ENCODE assay signal across 27 cellular contexts in the genomic region with DNA sequence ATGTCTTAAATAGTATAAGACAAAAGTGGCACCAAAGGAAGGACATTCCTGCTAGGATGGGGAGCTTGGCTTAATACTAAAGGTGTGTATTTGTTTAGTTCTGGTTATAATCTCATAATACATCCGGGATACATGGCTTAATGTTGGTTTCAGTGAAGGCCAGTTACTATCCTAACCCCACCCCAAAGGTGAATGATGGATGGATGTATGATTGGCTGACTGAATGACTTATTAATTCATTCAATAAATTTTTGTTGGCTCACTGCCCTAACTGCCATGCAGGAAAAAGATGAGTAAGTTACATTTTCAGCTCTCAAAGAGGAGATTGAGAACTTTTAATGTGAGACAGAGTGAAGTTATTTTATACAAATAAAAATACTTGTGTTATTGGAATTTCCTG. TPM values are rescaled to one million over a fixed set of nuclear protein-coding genes. Genes with fewer than 3 reads are reported as not detected.
DNase-seq lines count a peak whose midpoint lies in the region; ATAC-seq and TF ChIP-seq lines count a peak whose summit lies in the region.
"Had no signal": no experiment of that assay in that cellular context is flagged by ENCODE, and none has a peak within 500 bp of the region (broad histone marks: within the 10 kb centered on the region; RNA-seq: fewer than 3 reads in every experiment).

No MANE protein-coding gene starts in this region.

- H3K36me3 ChIP-seq in skeletal muscle satellite cell (ENCODE audit: insufficient read depth, low read length): no peaks in the 10 kb centered on the region
- no peaks in the 10 kb centered on the region for H3K36me3 ChIP-seq in effector memory CD4-positive, alpha-beta T cell (ENCODE audit: control insufficient read depth, insufficient read depth, low read length)
- H3K36me3 ChIP-seq: left ventricle myocardium inferior, neutrophil, prostate gland, transverse colon had no signal

- POLR2A ChIA-PET in RWPE1 (lab: Yijun Ruan, JAX; ENCODE audit: low non-redundant PET): no interaction called here

- H3K4me2 ChIP-seq in skeletal muscle satellite cell (ENCODE audit: low read length): peak overlapping the region; percentile 12
- H3K4me2 ChIP-seq: BLaER1 treated with 17β-estradiol and CSF1 and Interleukin-3, amounts not matched to agents 10 nM and 100 nM had no signal

- peaks cover 27% of the 10 kb centered on the region for H3K4me1 ChIP-seq in skeletal muscle satellite cell (ENCODE audit: control insufficient read depth, insufficient read depth, low read length)
- H3K4me1 ChIP-seq in effector memory CD4-positive, alpha-beta T cell (ENCODE audit: control insufficient read depth, insufficient read depth, low read length, poor library complexity, severe bottlenecking): no peaks in the 10 kb centered on the region
- H3K4me1 ChIP-seq: prostate gland had no signal

- no peak overlapping the region for H3K27ac ChIP-seq in RWPE1
- peak overlapping the region; percentile 54 for H3K27ac ChIP-seq in epithelial cell of prostate
- no peak overlapping the region for H3K27ac ChIP-seq in effector memory CD4-positive, alpha-beta T cell (ENCODE audit: insufficient read depth, low read length, poor library complexity, severe bottlenecking)
- H3K27ac ChIP-seq: BLaER1 treated with 17β-estradiol and CSF1 and Interleukin-3, amounts not matched to agents 10 nM and 100 nM; left ventricle myocardium inferior; neutrophil; prostate gland; SJSA1; transverse colon had no signal

- DNase-seq in ELR (ENCODE audit: low read depth) (peak; percentile 48), RWPE1 (ENCODE audit: low spot score) (peak; percentile 36), epithelial cell of prostate (ENCODE audit: low read depth, low spot score) (no peak)
- DNase-seq in effector memory CD4-positive, alpha-beta T cell: no peak
- DNase-seq in activated CD4-positive, alpha-beta T cell treated with anti-CD3 and anti-CD28 coated beads for 48 hours: no peak
- DNase-seq: activated CD4-positive, alpha-beta T cell treated with anti-CD3 and anti-CD28 coated beads, Interleukin-2, amount 50 U/mL, for 4 hours; activated CD4-positive, CD25-positive, alpha-beta regulatory T cell; activated CD8-positive, alpha-beta memory T cell treated with anti-CD3 and anti-CD28 coated beads, Interleukin-2, amount 10 ng/mL, durations not matched to agents 7 days and 5 days; activated naive CD4-positive, alpha-beta T cell treated with Interleukin-2 at 50 U/mL for 16 hours; activated T-cell treated with anti-CD3 and anti-CD28 coated beads, Interleukin-2, amount 50 U/mL, for 72 hours; DMS153; H7; hippocampal formation; left ventricle myocardium inferior; naive B cell; NCI-H1694; NCI-H446; NCI-H774; transverse colon had no signal

- no peaks in the 10 kb centered on the region for H3K27me3 ChIP-seq in skeletal muscle satellite cell (ENCODE audit: control insufficient read depth, insufficient read depth, low read length)
- no peaks in the 10 kb centered on the region for H3K27me3 ChIP-seq in effector memory CD4-positive, alpha-beta T cell (replicated peaks; ENCODE audit: control insufficient read depth, insufficient read depth, low read length, poor library complexity, severe bottlenecking)
- H3K27me3 ChIP-seq: BLaER1 treated with 17β-estradiol and CSF1 and Interleukin-3, amounts not matched to agents 10 nM and 100 nM; neutrophil; SJSA1; transverse colon had no signal

- no peaks in the 10 kb centered on the region for H3K9me3 ChIP-seq in skeletal muscle satellite cell (replicated peaks; ENCODE audit: low read length)
- H3K9me3 ChIP-seq in effector memory CD4-positive, alpha-beta T cell (ENCODE audit: control insufficient read depth, low read length): no peaks in the 10 kb centered on the region
- H3K9me3 ChIP-seq: BLaER1 treated with 17β-estradiol and CSF1 and Interleukin-3, amounts not matched to agents 10 nM and 100 nM; left ventricle myocardium inferior; neutrophil; prostate gland; SJSA1; transverse colon had no signal

- H3K4me3 ChIP-seq in skeletal muscle satellite cell (ENCODE audit: low read length): no peak overlapping the region
- no peak overlapping the region for H3K4me3 ChIP-seq in effector memory CD4-positive, alpha-beta T cell (ENCODE audit: insufficient read depth, low read depth, low read length, poor library complexity, severe bottlenecking)
- H3K4me3 ChIP-seq: BLaER1 treated with 17β-estradiol and CSF1 and Interleukin-3, amounts not matched to agents 10 nM and 100 nM; left ventricle myocardium inferior; prostate gland; SJSA1; transverse colon had no signal

- TF ChIP-seq CTCF in RWPE1 (conservative IDR thresholded peaks at IDR 0.05; ENCODE audit: low read depth): no peak

- H3K9ac ChIP-seq in skeletal muscle satellite cell (ENCODE audit: low read depth, low read length): no peak overlapping the region
- H3K9ac ChIP-seq: BLaER1 treated with 17β-estradiol and CSF1 and Interleukin-3, amounts not matched to agents 10 nM and 100 nM had no signal

- CTCF ChIA-PET in RWPE1 (lab: Yijun Ruan, JAX): no interaction called here

- ATAC-seq in HG02885 (IDR thresholded peaks at IDR 0.05; ENCODE audit: poor library complexity, unreplicated experiment): no peak
- ATAC-seq: activated CD8-positive, alpha-beta memory T cell treated with anti-CD3 and anti-CD28 coated beads, Interleukin-2, amount 10 ng/mL, durations not matched to agents 7 days and 5 days; activated T-cell treated with anti-CD3 and anti-CD28 coated beads, Interleukin-2, amount 50 U/mL, for 72 hours; sciatic nerve; stimulated activated effector memory CD8-positive, alpha-beta T cell treated with anti-CD3 and anti-CD28 coated beads, Interleukin-12 subunit alpha, Interleukin-12 subunit beta, amount 100 ng/mL, for 72 hours had no signal

RNA-seq across cellular contexts. Expression of a gene that starts 52.2 kb away (rescaled TPM):
- 7.6 TPM in 2 replicates for total RNA-seq in skeletal muscle satellite cell (2012; rRNA removed)

Comparison
In these comparisons a context has a peak if more than half of its experiments do, and no peak if none do; other contexts are left out.
1. DNase-seq: peak in ELR (single experiment) and RWPE1 (single experiment); none in epithelial cell of prostate (single experiment), effector memory CD4-positive, alpha-beta T cell (0 of 3) and activated CD4-positive, alpha-beta T cell treated with anti-CD3 and anti-CD28 coated beads for 48 hours (single experiment).